8 cellular contexts compared by ENCODE assay signal in the genomic region with DNA sequence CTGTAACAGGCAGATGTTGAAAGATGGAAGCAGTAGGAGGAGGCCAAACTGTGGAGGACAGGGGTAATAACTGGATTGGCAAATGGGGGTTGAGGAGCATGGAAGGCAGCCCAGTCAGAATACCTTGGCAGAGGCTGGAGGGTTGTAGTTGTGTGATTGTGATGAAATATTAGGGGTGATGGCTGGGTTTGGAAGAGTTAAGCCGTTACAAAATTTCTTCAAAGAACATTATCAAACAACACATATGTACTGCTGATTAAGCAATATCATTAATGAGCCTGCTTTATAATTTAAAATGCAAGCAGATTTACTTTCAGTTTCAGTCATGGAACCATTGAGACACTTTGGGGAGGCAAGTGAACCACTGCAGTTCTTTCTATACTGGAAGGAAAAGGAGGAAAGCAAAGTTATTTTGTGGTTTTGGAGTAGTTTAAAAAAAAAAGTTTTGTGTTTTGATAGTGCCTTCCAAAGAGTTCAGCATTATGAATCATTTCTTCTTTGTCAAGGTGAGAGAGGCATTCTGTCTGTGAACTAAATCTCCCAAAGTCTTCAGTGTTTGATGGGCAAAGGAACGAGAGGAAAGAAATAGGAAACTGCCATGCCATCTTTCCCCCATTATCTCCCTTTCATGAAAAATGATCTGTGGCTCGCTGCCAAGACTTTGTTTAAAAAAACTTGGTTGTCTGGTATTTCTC. TPM values are rescaled to one million over a fixed set of nuclear protein-coding genes. Genes with fewer than 3 reads are reported as not detected.
DNase-seq lines count a peak whose midpoint lies in the region; ATAC-seq and TF ChIP-seq lines count a peak whose summit lies in the region.

No MANE protein-coding gene starts in this region.

- DNase-seq in Daoy (ENCODE audit: low read depth) (peak; percentile 69), NOMO-1 treated with DMSO at 0.1 percent for 48 hours (lab: John Stamatoyannopoulos, UW; ENCODE audit: unreplicated experiment) (peak; percentile 82), coronary artery (ENCODE audit: low spot score) (no peak), HT-29 (ENCODE audit: low spot score) (no peak), HuH-7.5 (ENCODE audit: low spot score) (no peak), NCI-H774 (lab: John Stamatoyannopoulos, UW) (no peak)
- DNase-seq in naive thymus-derived CD8-positive, alpha-beta T cell: peak in 1 of 10 donors; percentile 15

- peak in 1 of 2 donors; percentile 55 for ATAC-seq in naive thymus-derived CD8-positive, alpha-beta T cell
- no peak for ATAC-seq in HG03175 (IDR thresholded peaks at IDR 0.05; ENCODE audit: unreplicated experiment)

- peak overlapping the region in 9 of 10 donors; percentile 13 to 85 (median 42) for H3K27ac Mint-ChIP-seq in naive thymus-derived CD8-positive, alpha-beta T cell

- peak overlapping the region; percentile 1 to 70 (median 61) for H3K4me3 Mint-ChIP-seq in naive thymus-derived CD8-positive, alpha-beta T cell

- TF ChIP-seq CTCF in coronary artery (IDR thresholded peaks at IDR 0.05): no peak

- POLR2A ChIA-PET in naive thymus-derived CD8-positive, alpha-beta T cell (lab: Charles Lee): no interaction called here

- H3K9me3 Mint-ChIP-seq in naive thymus-derived CD8-positive, alpha-beta T cell: no peaks in the 10 kb centered on the region

- H3K27me3 Mint-ChIP-seq in naive thymus-derived CD8-positive, alpha-beta T cell: no peaks in the 10 kb centered on the region

- H3K36me3 Mint-ChIP-seq in naive thymus-derived CD8-positive, alpha-beta T cell: peaks cover 0 to 8% (median 0%) of the 10 kb centered on the region in 3 donors

- H3K4me3 ChIP-seq in coronary artery: peak overlapping the region; percentile 27

- H3K4me1 Mint-ChIP-seq in naive thymus-derived CD8-positive, alpha-beta T cell: peaks cover 36 to 75% (median 68%) of the 10 kb centered on the region in 4 donors

- H3K27ac ChIP-seq in coronary artery: peak overlapping the region; percentile 66 to 76

RNA-seq across cellular contexts. Expression of gene FOXO3, which starts 20.7 kb away (rescaled TPM):
- total RNA-seq in Daoy (2014; rRNA removed; shearing (Covaris generic)): 14.4 and 14.6 TPM in 2 replicates
- total RNA-seq in naive thymus-derived CD8-positive, alpha-beta T cell: 10 to 100 TPM; 23.2 to 24.4 TPM
- polyA plus RNA-seq in naive thymus-derived CD8-positive, alpha-beta T cell: 10 to 100 TPM; 14.5 to 18.6 (median 14.7) TPM
- total RNA-seq in HT-29 (2014; rRNA removed; shearing (Covaris generic)): 22.1 and 22.3 TPM in 2 replicates

Comparison
In these comparisons a context has a peak if more than half of its experiments do, and no peak if none do; other contexts are left out.
1. DNase-seq: peak in Daoy (single experiment) and NOMO-1 treated with DMSO at 0.1 percent for 48 hours (single experiment); none in coronary artery (single experiment), HT-29 (single experiment), HuH-7.5 (single experiment) and NCI-H774 (single experiment).